Comparison of ENCODE assay signal across 19 cellular contexts in the genomic region with DNA sequence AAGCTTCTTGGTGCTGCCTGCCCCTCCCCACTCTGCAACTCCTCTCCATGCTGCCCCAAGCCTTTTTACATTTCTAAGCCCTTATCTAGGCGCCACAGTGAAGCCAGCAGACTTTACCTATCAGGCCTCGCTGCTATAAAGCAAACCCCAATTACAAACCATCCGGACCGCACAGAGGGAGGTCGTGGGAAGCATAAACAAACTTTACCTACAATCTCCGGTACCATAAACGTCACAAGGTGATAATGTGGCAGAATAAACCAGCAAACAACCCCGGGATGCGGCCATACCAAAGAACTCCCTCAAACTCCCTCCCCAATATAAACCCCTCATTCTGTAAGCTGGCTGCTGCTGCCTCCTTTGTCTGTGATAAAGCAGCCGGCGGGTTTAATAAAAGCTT. TPM values are rescaled to one million over a fixed set of nuclear protein-coding genes. Genes with fewer than 3 reads are reported as not detected.
A peak's percentile ranks its signal among the peaks of the same experiment; 100 is the strongest.
DNase-seq lines count a peak whose midpoint lies in the region; ATAC-seq, FAIRE-seq and TF ChIP-seq lines count a peak whose summit lies in the region.
"Had no signal": no experiment of that assay in that cellular context is flagged by ENCODE, and none has a peak within 500 bp of the region (broad histone marks: within the 10 kb centered on the region; RNA-seq: fewer than 3 reads in every experiment).

No MANE protein-coding gene starts in this region.

- no peak for DNase-seq in GM18507 (ENCODE audit: extremely low spot score, insufficient read length, low read depth)
- DNase-seq in PC-9 = no peak
- DNase-seq in epithelial cell of prostate (ENCODE audit: low read depth, low spot score) = no peak
- no peak for DNase-seq in posterior cingulate gyrus
- DNase-seq in activated T-cell treated with anti-CD3 and anti-CD28 coated beads, Interleukin-2, amount 50 U/mL, for 48 hours = no peak
- DNase-seq: activated CD8-positive, alpha-beta T cell treated with anti-CD3 and anti-CD28 coated beads, Interleukin-2, amount 10 ng/mL, durations not matched to agents 7 days and 5 days; activated gamma-delta T cell treated with Interleukin-2 at 50 U/mL for 16 hours; EL; NCI-H1105 treated with DMSO at 0.1 percent for 48 hours; NCI-H526; retina; SHP77 treated with DMSO at 0.1 percent for 48 hours; stimulated activated naive CD4-positive, alpha-beta T cell treated with Interleukin-2 at 50 U/mL for 16 hours had no signal

- no peak for ATAC-seq in GM21423 (IDR thresholded peaks at IDR 0.05; ENCODE audit: unreplicated experiment)
- ATAC-seq in GM18511 (IDR thresholded peaks at IDR 0.05; ENCODE audit: unreplicated experiment) = no peak
- ATAC-seq: activated CD8-positive, alpha-beta T cell treated with anti-CD3 and anti-CD28 coated beads, Interleukin-2, amount 10 ng/mL, durations not matched to agents 7 days and 5 days; esophagus mucosa had no signal

- H3K9me2 ChIP-seq in PC-9 (ENCODE audit: insufficient read depth) = no peaks in the 10 kb centered on the region

- intact Hi-C loops in PC-9 (cut with micrococcal nuclease; ENCODE audit: unreplicated experiment) (no loop called here), posterior cingulate gyrus (cut with DNase I) (no loop called here)

- peaks cover 23% of the 10 kb centered on the region for H3K4me1 ChIP-seq in PC-9 (replicated peaks; ENCODE audit: insufficient read depth)
- H3K4me1 ChIP-seq in neutrophil (ENCODE audit: control insufficient read depth in 1 of 2, insufficient read depth in 1 of 2, low read depth in 1 of 2, low read length in 1 of 2) = peaks cover 24 to 26% of the 10 kb centered on the region in 2 experiments
- H3K4me1 ChIP-seq: BLaER1 had no signal

- no peaks in the 10 kb centered on the region for H3K27me3 ChIP-seq in PC-9 (ENCODE audit: insufficient read depth, low read depth)
- no peaks in the 10 kb centered on the region for H3K27me3 ChIP-seq in neutrophil

- peak; percentile 44 for FAIRE-seq in GM18507 (lab: Jason Lieb, UNC)

- H3K4me2 ChIP-seq in PC-9 = no peak overlapping the region
- H3K4me2 ChIP-seq: BLaER1 had no signal

- POLR2A ChIA-PET in PC-9 (lab: Charles Lee; ENCODE audit: unreplicated experiment) = interaction anchor here (0.7 kb wide), 1 partner anchor 11 kb away, joined by 5 read pairs; no protein-coding TSS in a partner anchor

- no peaks in the 10 kb centered on the region for H4K20me1 ChIP-seq in PC-9 (ENCODE audit: insufficient read depth)

- H3K9me3 ChIP-seq in PC-9 (ENCODE audit: insufficient read depth, low read depth) = no peaks in the 10 kb centered on the region
- no peaks in the 10 kb centered on the region for H3K9me3 ChIP-seq in neutrophil
- H3K9me3 ChIP-seq: BLaER1 had no signal

- H3K27ac ChIP-seq in PC-9 (peak overlapping the region; percentile 81), epithelial cell of prostate (peak overlapping the region; percentile 81), neutrophil (peak overlapping the region; percentile 91)
- H3K27ac ChIP-seq: BLaER1 had no signal

- H2AFZ ChIP-seq in PC-9 = no peak overlapping the region

- TF ChIP-seq CTCF in PC-9 (conservative IDR thresholded peaks at IDR 0.05) = no peak
- TF ChIP-seq CTCF in neutrophil (IDR thresholded peaks at IDR 0.05) = no peak

- no TSS peak for BruUV-seq in PC-9 (replicated peaks; lab: Mats Ljungman, UMichigan)

- CTCF ChIA-PET in PC-9 (lab: Charles Lee) = no interaction called here

- H3K36me3 ChIP-seq in PC-9 (ENCODE audit: low read depth) (no peaks in the 10 kb centered on the region; the same call in 1 of the 2 replicates), neutrophil (no peaks in the 10 kb centered on the region)

- 0 out of 2 replicates have a peak, but pooled peaks cover 7% of the 10 kb centered on the region for H3F3A ChIP-seq in PC-9 (ENCODE audit: insufficient read depth, low read depth)

- peaks cover 9% of the 10 kb centered on the region; the same call in 1 of the 2 replicates for H3K79me2 ChIP-seq in PC-9 (ENCODE audit: low read depth)

- no peak overlapping the region for H3K4me3 ChIP-seq in PC-9
- H3K4me3 ChIP-seq in neutrophil (ENCODE audit: low read depth in 1 of 2, low read length in 1 of 2) = no peak overlapping the region
- H3K4me3 ChIP-seq: BLaER1 had no signal

RNA-seq across cellular contexts. Expression of gene ZCCHC13, which starts 54.0 kb away (rescaled TPM):
- not detected in 2 replicates for total RNA-seq in PC-9 (2021)
- total RNA-seq: activated CD8-positive, alpha-beta T cell treated with anti-CD3 and anti-CD28 coated beads, Interleukin-2, amount 10 ng/mL, durations not matched to agents 7 days and 5 days; cardiac septum; esophagus mucosa had no signal
